In genomic region chr16:85302018-85302847, GRCh38 we compare ENCODE assay signal across 1 cellular context.
TF ChIP-seq lines count a peak whose summit lies in the region.

No MANE protein-coding gene starts in this region.

TF ChIP-seq in K562, 482 proteins besides CTCF, POLR2A, EP300 and RAD21 (continued from another document and continues in another):
- TF ChIP-seq THRA (IDR thresholded peaks at IDR 0.05): no peak
- peak; percentile 17; the same call in 1 of the 2 replicates for TF ChIP-seq NFE2 (IDR thresholded peaks at IDR 0.05; ENCODE audit: low read depth)
- no peak for TF ChIP-seq KHSRP (IDR thresholded peaks at IDR 0.05)
- no peak for TF ChIP-seq ID3 (CRISPR knock-in tag; IDR thresholded peaks at IDR 0.05)
- no peak; the same call in 1 of the 2 replicates for TF ChIP-seq ID3 (tag; IDR thresholded peaks at IDR 0.05)
- peak; percentile 81 for TF ChIP-seq PKNOX1 (IDR thresholded peaks at IDR 0.05)
- peak; percentile 85 for TF ChIP-seq LCOR (CRISPR knock-in tag; IDR thresholded peaks at IDR 0.05)
- peak; percentile 81 for TF ChIP-seq BHLHE40 (IDR thresholded peaks at IDR 0.05; ENCODE audit: low read length)
- TF ChIP-seq BRF1 (IDR thresholded peaks at IDR 0.05; ENCODE audit: borderline replicate concordance, extremely low read depth, insufficient read length): no peak
- no peak for TF ChIP-seq BACH1 (tag; IDR thresholded peaks at IDR 0.05)
- TF ChIP-seq FOXJ2 (tag; IDR thresholded peaks at IDR 0.05): no peak
- TF ChIP-seq TAF1 (IDR thresholded peaks at IDR 0.05; ENCODE audit: control insufficient read depth, extremely low read depth, insufficient read depth, low read length, severe bottlenecking): peak; percentile 4
- TF ChIP-seq ZBTB17 (CRISPR knock-in tag; IDR thresholded peaks at IDR 0.05): no peak
- TF ChIP-seq, protein P1, sequence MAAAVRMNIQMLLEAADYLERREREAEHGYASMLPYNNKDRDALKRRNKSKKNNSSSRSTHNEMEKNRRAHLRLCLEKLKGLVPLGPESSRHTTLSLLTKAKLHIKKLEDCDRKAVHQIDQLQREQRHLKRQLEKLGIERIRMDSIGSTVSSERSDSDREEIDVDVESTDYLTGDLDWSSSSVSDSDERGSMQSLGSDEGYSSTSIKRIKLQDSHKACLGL (CRISPR knock-in tag; IDR thresholded peaks at IDR 0.05; ENCODE audit: borderline replicate concordance, poor library complexity, severe bottlenecking): no peak
- TF ChIP-seq CC2D1A (IDR thresholded peaks at IDR 0.05): no peak; the same call in 1 of the 2 replicates
- no peak for TF ChIP-seq EZH2 (IDR thresholded peaks at IDR 0.05; ENCODE audit: borderline replicate concordance, low read depth, low read length)
- peak; percentile 71; the same call in 1 of the 2 replicates for TF ChIP-seq ZEB2 (IDR thresholded peaks at IDR 0.05)
- TF ChIP-seq SMARCE1 (IDR thresholded peaks at IDR 0.05): peak; percentile 98
- no peak for TF ChIP-seq ZNF436 (CRISPR knock-in tag; IDR thresholded peaks at IDR 0.05)
- no peak for TF ChIP-seq CTCFL (IDR thresholded peaks at IDR 0.05; ENCODE audit: borderline replicate concordance, insufficient read depth, low read depth, low read length, poor library complexity, severe bottlenecking)
- peak; percentile 30; the same call in 1 of the 2 replicates for TF ChIP-seq GATAD2A (IDR thresholded peaks at IDR 0.05)
- no peak for TF ChIP-seq CHCHD3 (CRISPR knock-in tag; IDR thresholded peaks at IDR 0.05)
- no peak for TF ChIP-seq HOMEZ (CRISPR knock-in tag; IDR thresholded peaks at IDR 0.05)
- TF ChIP-seq E2F4 (CRISPR knock-in tag; IDR thresholded peaks at IDR 0.05; ENCODE audit: low read depth): no peak
- no peak for TF ChIP-seq ILK (tag; IDR thresholded peaks at IDR 0.05; ENCODE audit: borderline replicate concordance, low read depth)
- no peak for TF ChIP-seq POLR3A (IDR thresholded peaks at IDR 0.05; ENCODE audit: borderline replicate concordance, extremely low read depth, insufficient read depth, insufficient read length)
- TF ChIP-seq MYBL2 (IDR thresholded peaks at IDR 0.05; ENCODE audit: low read depth): no peak
- no peak for TF ChIP-seq MYBL2 (CRISPR knock-in tag; IDR thresholded peaks at IDR 0.05; ENCODE audit: borderline replicate concordance)
- TF ChIP-seq, protein P2, sequence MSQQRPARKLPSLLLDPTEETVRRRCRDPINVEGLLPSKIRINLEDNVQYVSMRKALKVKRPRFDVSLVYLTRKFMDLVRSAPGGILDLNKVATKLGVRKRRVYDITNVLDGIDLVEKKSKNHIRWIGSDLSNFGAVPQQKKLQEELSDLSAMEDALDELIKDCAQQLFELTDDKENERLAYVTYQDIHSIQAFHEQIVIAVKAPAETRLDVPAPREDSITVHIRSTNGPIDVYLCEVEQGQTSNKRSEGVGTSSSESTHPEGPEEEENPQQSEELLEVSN (IDR thresholded peaks at IDR 0.05; ENCODE audit: borderline replicate concordance in 1 of 2, extremely low read depth in 1 of 2, insufficient read depth in 1 of 2, insufficient read length in 1 of 2, low read depth in 1 of 2, low read length in 1 of 2, poor library complexity in 1 of 2, severe bottlenecking in 1 of 2): peak in 1 of 2 experiments; percentile 23
- TF ChIP-seq, protein P3, sequence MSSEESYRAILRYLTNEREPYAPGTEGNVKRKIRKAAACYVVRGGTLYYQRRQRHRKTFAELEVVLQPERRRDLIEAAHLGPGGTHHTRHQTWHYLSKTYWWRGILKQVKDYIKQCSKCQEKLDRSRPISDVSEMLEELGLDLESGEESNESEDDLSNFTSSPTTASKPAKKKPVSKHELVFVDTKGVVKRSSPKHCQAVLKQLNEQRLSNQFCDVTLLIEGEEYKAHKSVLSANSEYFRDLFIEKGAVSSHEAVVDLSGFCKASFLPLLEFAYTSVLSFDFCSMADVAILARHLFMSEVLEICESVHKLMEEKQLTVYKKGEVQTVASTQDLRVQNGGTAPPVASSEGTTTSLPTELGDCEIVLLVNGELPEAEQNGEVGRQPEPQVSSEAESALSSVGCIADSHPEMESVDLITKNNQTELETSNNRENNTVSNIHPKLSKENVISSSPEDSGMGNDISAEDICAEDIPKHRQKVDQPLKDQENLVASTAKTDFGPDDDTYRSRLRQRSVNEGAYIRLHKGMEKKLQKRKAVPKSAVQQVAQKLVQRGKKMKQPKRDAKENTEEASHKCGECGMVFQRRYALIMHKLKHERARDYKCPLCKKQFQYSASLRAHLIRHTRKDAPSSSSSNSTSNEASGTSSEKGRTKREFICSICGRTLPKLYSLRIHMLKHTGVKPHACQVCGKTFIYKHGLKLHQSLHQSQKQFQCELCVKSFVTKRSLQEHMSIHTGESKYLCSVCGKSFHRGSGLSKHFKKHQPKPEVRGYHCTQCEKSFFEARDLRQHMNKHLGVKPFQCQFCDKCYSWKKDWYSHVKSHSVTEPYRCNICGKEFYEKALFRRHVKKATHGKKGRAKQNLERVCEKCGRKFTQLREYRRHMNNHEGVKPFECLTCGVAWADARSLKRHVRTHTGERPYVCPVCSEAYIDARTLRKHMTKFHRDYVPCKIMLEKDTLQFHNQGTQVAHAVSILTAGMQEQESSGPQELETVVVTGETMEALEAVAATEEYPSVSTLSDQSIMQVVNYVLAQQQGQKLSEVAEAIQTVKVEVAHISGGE (CRISPR knock-in tag; IDR thresholded peaks at IDR 0.05): no peak
- 0 out of 2 replicates have a peak, but pooled peaks have one; percentile 11 for TF ChIP-seq ZNF707 (CRISPR knock-in tag; conservative IDR thresholded peaks at IDR 0.05)
- no peak for TF ChIP-seq HSF4 (CRISPR knock-in tag; IDR thresholded peaks at IDR 0.05; ENCODE audit: borderline replicate concordance)
- peak; percentile 60; the same call in 1 of the 2 replicates for TF ChIP-seq TCF7 (IDR thresholded peaks at IDR 0.05; ENCODE audit: borderline replicate concordance)
- TF ChIP-seq BRF2 (IDR thresholded peaks at IDR 0.05; ENCODE audit: borderline replicate concordance, insufficient read depth, insufficient read length): no peak
- 0 out of 2 replicates have a peak, but pooled peaks have one; percentile 85 for TF ChIP-seq CCAR2 (IDR thresholded peaks at IDR 0.05; ENCODE audit: low read depth, low read length)
- TF ChIP-seq NCOA6 (IDR thresholded peaks at IDR 0.05): no peak
- TF ChIP-seq CBX5 (IDR thresholded peaks at IDR 0.05; ENCODE audit: borderline replicate concordance, low read depth): no peak
- TF ChIP-seq ELF1 (tag; IDR thresholded peaks at IDR 0.05): no peak
- TF ChIP-seq ZNF134 (CRISPR knock-in tag; conservative IDR thresholded peaks at IDR 0.05): 0 out of 2 replicates have a peak, but pooled peaks have one; percentile 41
- TF ChIP-seq MCM3 (IDR thresholded peaks at IDR 0.05): no peak
- TF ChIP-seq ZNF668 (CRISPR knock-in tag; IDR thresholded peaks at IDR 0.05): no peak
- TF ChIP-seq MTF1 (CRISPR knock-in tag; IDR thresholded peaks at IDR 0.05; ENCODE audit: borderline replicate concordance): no peak
- TF ChIP-seq ELK3 (CRISPR knock-in tag; IDR thresholded peaks at IDR 0.05): no peak
- no peak for TF ChIP-seq ZBTB8A (IDR thresholded peaks at IDR 0.05; ENCODE audit: partially characterized antibody)
- no peak for TF ChIP-seq ETS2 (tag; IDR thresholded peaks at IDR 0.05; ENCODE audit: borderline replicate concordance, poor library complexity, severe bottlenecking)
- TF ChIP-seq ZFP30 (CRISPR knock-in tag; IDR thresholded peaks at IDR 0.05; ENCODE audit: borderline replicate concordance): no peak
- TF ChIP-seq TFE3 (CRISPR knock-in tag; IDR thresholded peaks at IDR 0.05): no peak
- TF ChIP-seq FUS (optimal IDR thresholded peaks at IDR 0.05; ENCODE audit: low read depth, low read length): no peak
